Comparison of ENCODE assay signal across 10 cellular contexts in genomic region chr20:1322511-1323245, GRCh38. TPM values are rescaled to one million over a fixed set of nuclear protein-coding genes. Genes with fewer than 3 reads are reported as not detected.
A peak's percentile ranks its signal among the peaks of the same experiment; 100 is the strongest.
DNase-seq lines count a peak whose midpoint lies in the region; ATAC-seq and TF ChIP-seq lines count a peak whose summit lies in the region.
"Had no signal": no experiment of that assay in that cellular context is flagged by ENCODE, and none has a peak within 500 bp of the region (broad histone marks: within the 10 kb centered on the region; RNA-seq: fewer than 3 reads in every experiment).

No MANE protein-coding gene starts in this region.

- no peak for ATAC-seq in left ventricle myocardium superior
- ATAC-seq in HG03196 (IDR thresholded peaks at IDR 0.05; ENCODE audit: unreplicated experiment), result no peak
- ATAC-seq in GM18517 (IDR thresholded peaks at IDR 0.05; ENCODE audit: unreplicated experiment), result no peak
- ATAC-seq: left colon had no signal

- peak overlapping the region; percentile 63 to 99 for H3K27ac ChIP-seq in ascending aorta
- peak overlapping the region; percentile 67 for H3K27ac ChIP-seq in smooth muscle cell (ENCODE audit: low read depth)

- H3F3A ChIP-seq in smooth muscle cell (ENCODE audit: low read depth), result peaks cover 6% of the 10 kb centered on the region

- peaks cover 0 to 25% of the 10 kb centered on the region in 2 donors for H3K4me1 ChIP-seq in ascending aorta
- peaks cover 20% of the 10 kb centered on the region for H3K4me1 ChIP-seq in smooth muscle cell (ENCODE audit: low read depth)

- H3K9me3 ChIP-seq in ascending aorta (no peaks in the 10 kb centered on the region), smooth muscle cell (replicated peaks; ENCODE audit: low read depth) (no peaks in the 10 kb centered on the region)

- peak; percentile 93 for DNase-seq in GM04504 (ENCODE audit: low read depth)
- peak in 1 of 2 donors; percentile 81 for DNase-seq in ascending aorta (ENCODE audit: low spot score in 2 of 2)
- peak; percentile 37 for DNase-seq in left ventricle myocardium superior
- no peak for DNase-seq in smooth muscle cell (lab: John Stamatoyannopoulos, UW; ENCODE audit: unreplicated experiment)
- DNase-seq in HuH-7.5 (ENCODE audit: low spot score), result no peak
- DNase-seq in NCI-H2081 treated with DMSO at 0.1 percent for 48 hours (lab: John Stamatoyannopoulos, UW), result no peak
- DNase-seq: left colon, NCI-H69 had no signal

- peaks cover 6% of the 10 kb centered on the region for H3K79me2 ChIP-seq in smooth muscle cell (ENCODE audit: low read depth)

- intact Hi-C loops in ascending aorta (cut with DNase I), result loop anchor here (5.0 to 10.0 kb wide), 4 partner anchors 492 to 780 kb away; partner anchors contain the start of genes CSNK2A1, SIRPA and STK35
- intact Hi-C loops in left ventricle myocardium superior (cut with micrococcal nuclease), result no loop called here

- WGBS in smooth muscle cell (ENCODE audit: low lambda C conversion rate), result 67% methylated on average over 11 of the region's 11 CpGs

- H3K36me3 ChIP-seq in ascending aorta (no peaks in the 10 kb centered on the region), smooth muscle cell (ENCODE audit: low read depth) (no peaks in the 10 kb centered on the region)

- H2AFZ ChIP-seq in smooth muscle cell (ENCODE audit: low read depth), result no peak overlapping the region

- H3K9ac ChIP-seq in smooth muscle cell (ENCODE audit: low read depth), result peak overlapping the region; percentile 14

- H3K4me3 ChIP-seq in ascending aorta (no peak overlapping the region), smooth muscle cell (no peak overlapping the region)

- H3K27me3 ChIP-seq in ascending aorta (no peaks in the 10 kb centered on the region), smooth muscle cell (ENCODE audit: low read depth) (no peaks in the 10 kb centered on the region)

- peaks cover 3% of the 10 kb centered on the region for H4K20me1 ChIP-seq in smooth muscle cell (ENCODE audit: low read depth)

- TF ChIP-seq CTCF in ascending aorta (IDR thresholded peaks at IDR 0.05) (no peak), smooth muscle cell (IDR thresholded peaks at IDR 0.05; ENCODE audit: borderline replicate concordance, insufficient read depth, poor library complexity, severe bottlenecking) (no peak)

- no peak overlapping the region for H3K4me2 ChIP-seq in smooth muscle cell

RNA-seq across cellular contexts. Expression of gene SDCBP2, which starts 6.3 kb away (rescaled TPM):
- not detected for total RNA-seq in ascending aorta
- total RNA-seq in left ventricle myocardium superior, result 1.5 TPM
- 2.9 and 3.6 TPM in 2 replicates for total RNA-seq in smooth muscle cell
- polyA plus RNA-seq in smooth muscle cell, result 2.6 and 4.7 TPM in 2 replicates

RNA-seq across cellular contexts. Expression of gene SNPH, which starts 56.6 kb away (rescaled TPM):
- 10.4 TPM for total RNA-seq in ascending aorta
- 7.8 TPM for total RNA-seq in left ventricle myocardium superior
- total RNA-seq in smooth muscle cell, result 3.0 and 3.2 TPM in 2 replicates
- polyA plus RNA-seq in smooth muscle cell, result 3.0 and 3.1 TPM in 2 replicates

Comparison
In these comparisons a context has a peak if more than half of its experiments do, and no peak if none do; other contexts are left out.
1. DNase-seq: peak in GM04504 (single experiment) and left ventricle myocardium superior (single experiment); none in smooth muscle cell (single experiment), HuH-7.5 (single experiment) and NCI-H2081 treated with DMSO at 0.1 percent for 48 hours (single experiment).